In genomic region chr4:40462326-40462725, GRCh38 we compare ENCODE assay signal across 9 cellular contexts.
DNase-seq lines count a peak whose midpoint lies in the region; ATAC-seq and TF ChIP-seq lines count a peak whose summit lies in the region.
"Had no signal": no experiment of that assay in that cellular context is flagged by ENCODE, and none has a peak within 500 bp of the region (broad histone marks: within the 10 kb centered on the region; RNA-seq: fewer than 3 reads in every experiment).

No MANE protein-coding gene starts in this region.

- no peaks in the 10 kb centered on the region for H3K79me2 ChIP-seq in Karpas-422 (ENCODE audit: low read length)

- CTCF ChIA-PET in activated naive CD4-positive, alpha-beta T cell treated with anti-CD3 and anti-CD28 coated beads for 36 hours (lab: Charles Lee), result no interaction called here

- no peak overlapping the region for H3K4me2 ChIP-seq in Karpas-422 (ENCODE audit: low read depth, low read length, poor library complexity, severe bottlenecking)

- 45 to 62% methylated on average over 5 of the region's 5 CpGs for WGBS in thyroid gland, 2 donors

- H3K4me1 ChIP-seq in thyroid gland (peaks cover 30 to 39% of the 10 kb centered on the region in 2 donors), Karpas-422 (ENCODE audit: low read length) (no peaks in the 10 kb centered on the region)

- H4K20me1 ChIP-seq in Karpas-422 (ENCODE audit: insufficient read depth, low read depth, low read length), result no peaks in the 10 kb centered on the region

- H3K9ac ChIP-seq in Karpas-422 (ENCODE audit: low read length), result no peak overlapping the region

- TF ChIP-seq CTCF in thyroid gland (IDR thresholded peaks at IDR 0.05), result no peak

- H3K4me1 Mint-ChIP-seq in activated naive CD4-positive, alpha-beta T cell treated with anti-CD3 and anti-CD28 coated beads for 36 hours (ENCODE audit: low read depth), result peaks cover 17% of the 10 kb centered on the region
- H3K4me1 Mint-ChIP-seq: CD8-positive, alpha-beta memory T cell had no signal

- no peaks in the 10 kb centered on the region for H3K9me3 Mint-ChIP-seq in activated naive CD4-positive, alpha-beta T cell treated with anti-CD3 and anti-CD28 coated beads for 36 hours
- H3K9me3 Mint-ChIP-seq: CD8-positive, alpha-beta memory T cell had no signal

- H3K4me3 Mint-ChIP-seq in activated naive CD4-positive, alpha-beta T cell treated with anti-CD3 and anti-CD28 coated beads for 36 hours, result no peak overlapping the region
- H3K4me3 Mint-ChIP-seq: CD8-positive, alpha-beta memory T cell had no signal

- H3K36me3 ChIP-seq in thyroid gland, result peaks cover 0 to 5% of the 10 kb centered on the region in 2 donors
- no peaks in the 10 kb centered on the region for H3K36me3 ChIP-seq in Karpas-422 (ENCODE audit: insufficient read depth, low read length)

- H3K27ac ChIP-seq in thyroid gland, result peak overlapping the region in 2 of 3 donors; percentile 59 to 95
- H3K27ac ChIP-seq in Karpas-422 (ENCODE audit: low read length), result no peak overlapping the region

- H3K4me3 ChIP-seq in thyroid gland (replicated peaks in 1 of 3) (no peak overlapping the region), Karpas-422 (ENCODE audit: low read length) (no peak overlapping the region)

- intact Hi-C loops in activated naive CD4-positive, alpha-beta T cell treated with anti-CD3 and anti-CD28 coated beads for 36 hours (cut with micrococcal nuclease), result loop anchor here (1.0 to 2.0 kb wide), 2 partner anchors 23 to 30 kb away; no protein-coding TSS in a partner anchor
- intact Hi-C loops in thyroid gland (cut with DNase I) (no loop called here), left cardiac atrium (cut with DNase I) (no loop called here)

- peak overlapping the region; percentile 22 for H3K27ac Mint-ChIP-seq in activated naive CD4-positive, alpha-beta T cell treated with anti-CD3 and anti-CD28 coated beads for 36 hours
- H3K27ac Mint-ChIP-seq: CD8-positive, alpha-beta memory T cell had no signal

- H3K9me3 ChIP-seq in thyroid gland (no peaks in the 10 kb centered on the region), Karpas-422 (ENCODE audit: low read length) (no peaks in the 10 kb centered on the region)

- TF ChIP-seq POLR2A in thyroid gland (IDR thresholded peaks at IDR 0.05), result no peak

- H3K27me3 ChIP-seq in thyroid gland (no peaks in the 10 kb centered on the region), Karpas-422 (ENCODE audit: low read length) (no peaks in the 10 kb centered on the region)

- peak; percentile 67 for DNase-seq in activated naive CD4-positive, alpha-beta T cell treated with anti-CD3 and anti-CD28 coated beads for 36 hours
- no peak for DNase-seq in activated naive CD4-positive, alpha-beta T cell treated with Interleukin-2 at 50 U/mL for 16 hours
- DNase-seq in NCI-H1092 (lab: John Stamatoyannopoulos, UW) (peak; percentile 39), thyroid gland (no peak), left cardiac atrium (no peak), NCI-H128 (lab: John Stamatoyannopoulos, UW; ENCODE audit: unreplicated experiment) (no peak), Karpas-422 (no peak)
- DNase-seq: CD8-positive, alpha-beta memory T cell had no signal

- ATAC-seq in HG02571 (IDR thresholded peaks at IDR 0.05; ENCODE audit: unreplicated experiment) (peak; percentile 66), left cardiac atrium (no peak)

- no peak overlapping the region for H2AFZ ChIP-seq in Karpas-422 (ENCODE audit: low read length)

- H3K27me3 Mint-ChIP-seq in activated naive CD4-positive, alpha-beta T cell treated with anti-CD3 and anti-CD28 coated beads for 36 hours (ENCODE audit: low read depth), result no peaks in the 10 kb centered on the region

- H3K9me2 ChIP-seq in Karpas-422 (replicated peaks; ENCODE audit: insufficient read depth, low read length), result no peaks in the 10 kb centered on the region

- H3K36me3 Mint-ChIP-seq in activated naive CD4-positive, alpha-beta T cell treated with anti-CD3 and anti-CD28 coated beads for 36 hours (ENCODE audit: low read depth), result no peaks in the 10 kb centered on the region
- H3K36me3 Mint-ChIP-seq: CD8-positive, alpha-beta memory T cell had no signal

Comparison
In these comparisons a context has a peak if more than half of its experiments do, and no peak if none do; other contexts are left out.
1. DNase-seq: peak in activated naive CD4-positive, alpha-beta T cell treated with anti-CD3 and anti-CD28 coated beads for 36 hours (single experiment) and NCI-H1092 (single experiment); none in activated naive CD4-positive, alpha-beta T cell treated with Interleukin-2 at 50 U/mL for 16 hours (single experiment), thyroid gland (0 of 2), left cardiac atrium (single experiment), NCI-H128 (single experiment) and Karpas-422 (single experiment).